In genomic region chrX:118521435-118521834, GRCh38 we compare ENCODE assay signal across 12 cellular contexts. TPM values are rescaled to one million over a fixed set of nuclear protein-coding genes. Genes with fewer than 3 reads are reported as not detected.
DNase-seq lines count a peak whose midpoint lies in the region; ATAC-seq and TF ChIP-seq lines count a peak whose summit lies in the region.
"Had no signal": no experiment of that assay in that cellular context is flagged by ENCODE, and none has a peak within 500 bp of the region (broad histone marks: within the 10 kb centered on the region; RNA-seq: fewer than 3 reads in every experiment).

No MANE protein-coding gene starts in this region.

- no peaks in the 10 kb centered on the region for H3K9me3 Mint-ChIP-seq in CD4-positive, alpha-beta memory T cell

- peaks cover 12% of the 10 kb centered on the region for H3F3A ChIP-seq in SK-N-SH (replicated peaks; ENCODE audit: insufficient read depth)

- peaks cover 43 to 85% (median 62%) of the 10 kb centered on the region in 4 donors for H3K4me1 Mint-ChIP-seq in CD4-positive, alpha-beta memory T cell

- TF ChIP-seq RAD21 in SK-N-SH (IDR thresholded peaks at IDR 0.05; ENCODE audit: low read length): no peak

- H4K20me1 ChIP-seq in SK-N-SH (ENCODE audit: insufficient read depth): no peaks in the 10 kb centered on the region

- H3K27ac ChIP-seq in CD4-positive, alpha-beta memory T cell (ENCODE audit: low read depth, low read length): no peak overlapping the region
- peak overlapping the region; percentile 39 to 98; a peak in 3 of 4 replicates for H3K27ac ChIP-seq in SK-N-SH (ENCODE audit: low read depth in 2 of 2, low read length in 1 of 2)
- H3K27ac ChIP-seq in esophagus squamous epithelium: peak overlapping the region in 3 of 4 donors; percentile 31 to 73 (median 57)
- H3K27ac ChIP-seq: HL-60 had no signal

- peaks cover 0 to 7% of the 10 kb centered on the region in 2 donors for H3K36me3 Mint-ChIP-seq in CD4-positive, alpha-beta memory T cell

- H3K4me3 ChIP-seq in CD4-positive, alpha-beta memory T cell (ENCODE audit: low read length in 2 of 2): no peak overlapping the region
- H3K4me3 ChIP-seq in SK-N-SH (ENCODE audit: low read depth in 2 of 2, low read length in 1 of 2) (no peak overlapping the region), esophagus squamous epithelium (no peak overlapping the region), mucosa of descending colon (no peak overlapping the region)
- H3K4me3 ChIP-seq: tibial nerve had no signal

- DNase-seq in CD4-positive, alpha-beta memory T cell: no peak
- DNase-seq in SK-N-SH: no peak
- DNase-seq in esophagus squamous epithelium (lab: John Stamatoyannopoulos, UW): no peak
- no peak for DNase-seq in sciatic nerve (ENCODE audit: low spot score)
- no peak for DNase-seq in mucosa of descending colon
- DNase-seq in NCI-H510A treated with DMSO at 0.1 percent for 48 hours (lab: John Stamatoyannopoulos, UW): no peak
- DNase-seq: anterior cingulate cortex, NCI-H1048 had no signal

- peak overlapping the region in 5 of 7 donors; percentile 66 to 94 (median 89) for H3K27ac Mint-ChIP-seq in CD4-positive, alpha-beta memory T cell

- CTCF ChIA-PET in CD4-positive, alpha-beta memory T cell (lab: Charles Lee; ENCODE audit: partially characterized antibody): interaction anchor here (1.0 kb wide), 1 partner anchor 20 kb away, joined by 4 read pairs; no protein-coding TSS in a partner anchor
- CTCF ChIA-PET in SK-N-SH (lab: Yijun Ruan, JAX): no interaction called here

- no peak; a peak in 1 of 4 replicates for TF ChIP-seq EP300 in SK-N-SH (IDR thresholded peaks at IDR 0.05; ENCODE audit: borderline replicate concordance in 1 of 2, low read depth in 1 of 2, low read length in 1 of 2)

- no peak overlapping the region for H2AFZ ChIP-seq in SK-N-SH (ENCODE audit: low read depth)

- no peaks in the 10 kb centered on the region for H3K27me3 ChIP-seq in CD4-positive, alpha-beta memory T cell (ENCODE audit: insufficient read depth, low read length)
- H3K27me3 ChIP-seq in SK-N-SH (ENCODE audit: insufficient read depth) (no peaks in the 10 kb centered on the region), esophagus squamous epithelium (no peaks in the 10 kb centered on the region)
- H3K27me3 ChIP-seq: tibial nerve had no signal

- peak overlapping the region; percentile 69; the same call in 1 of the 2 replicates for H3K4me2 ChIP-seq in SK-N-SH

- no peaks in the 10 kb centered on the region for H3K9me3 ChIP-seq in CD4-positive, alpha-beta memory T cell (ENCODE audit: control insufficient read depth in 1 of 2, low read length in 2 of 2)
- H3K9me3 ChIP-seq in SK-N-SH: no peaks in the 10 kb centered on the region
- no peaks in the 10 kb centered on the region for H3K9me3 ChIP-seq in esophagus squamous epithelium
- H3K9me3 ChIP-seq in mucosa of descending colon: no peaks in the 10 kb centered on the region
- H3K9me3 ChIP-seq: tibial nerve had no signal

- H3K79me2 ChIP-seq in SK-N-SH (ENCODE audit: insufficient read depth): peaks cover 8% of the 10 kb centered on the region

- 29% methylated on average over 3 of the region's 3 CpGs for whole genome bisulfite sequencing in SK-N-SH (ENCODE audit: low lambda C conversion rate)
- whole genome bisulfite sequencing in esophagus squamous epithelium, 2 donors: 57 to 65% methylated on average over 3 of the region's 3 CpGs

- H3K36me3 ChIP-seq in CD4-positive, alpha-beta memory T cell (ENCODE audit: insufficient read depth, low read length): no peaks in the 10 kb centered on the region
- H3K36me3 ChIP-seq in SK-N-SH (replicated peaks in 1 of 2; ENCODE audit: control insufficient read depth in 1 of 2, insufficient read depth in 2 of 2, low read length in 1 of 2) (peaks cover 0 to 2% of the 10 kb centered on the region in 2 experiments), esophagus squamous epithelium (no peaks in the 10 kb centered on the region), mucosa of descending colon (ENCODE audit: low read depth) (no peaks in the 10 kb centered on the region)
- H3K36me3 ChIP-seq: tibial nerve had no signal

- intact Hi-C loops in CD4-positive, alpha-beta memory T cell (cut with micrococcal nuclease): loop anchor here (10.0 kb wide), 1 partner anchor 177 kb away; the partner anchor contains the start of gene WDR44
- intact Hi-C loops in esophagus squamous epithelium (cut with DNase I): no loop called here
- intact Hi-C loops in sciatic nerve (cut with DNase I): no loop called here
- intact Hi-C loops in mucosa of descending colon (cut with DNase I, micrococcal nuclease): no loop called here

- H3K9me2 ChIP-seq in SK-N-SH: no peaks in the 10 kb centered on the region

- TF ChIP-seq POLR2A in esophagus squamous epithelium (IDR thresholded peaks at IDR 0.05): no peak

- TF ChIP-seq CTCF in SK-N-SH (IDR thresholded peaks at IDR 0.05) (no peak), esophagus squamous epithelium (IDR thresholded peaks at IDR 0.05) (no peak), mucosa of descending colon (IDR thresholded peaks at IDR 0.05) (no peak)

- H3K9ac ChIP-seq in SK-N-SH: peak overlapping the region; percentile 23; the same call in 1 of the 2 replicates

- POLR2A ChIA-PET in CD4-positive, alpha-beta memory T cell (lab: Charles Lee; ENCODE audit: partially characterized antibody): interaction anchor here (1.0 to 4.7 kb wide), 2 partner anchors 20 to 24 kb away, joined by 3 to 71 read pairs; partner anchors contain the start of gene DOCK11
- POLR2A ChIA-PET in SK-N-SH (lab: Yijun Ruan, JAX): no interaction called here

- H3K27me3 Mint-ChIP-seq in CD4-positive, alpha-beta memory T cell: no peaks in the 10 kb centered on the region

- H3K4me1 ChIP-seq in CD4-positive, alpha-beta memory T cell (ENCODE audit: insufficient read depth, low read length): peaks cover 88% of the 10 kb centered on the region
- peaks cover 0 to 24% of the 10 kb centered on the region in 2 experiments; a peak in 3 of 4 replicates for H3K4me1 ChIP-seq in SK-N-SH (ENCODE audit: control insufficient read depth in 1 of 2, insufficient read depth in 2 of 2, low read depth in 1 of 2, low read length in 1 of 2)
- peaks cover 0 to 36% (median 18%) of the 10 kb centered on the region in 3 donors for H3K4me1 ChIP-seq in esophagus squamous epithelium
- no peaks in the 10 kb centered on the region for H3K4me1 ChIP-seq in mucosa of descending colon (ENCODE audit: low read depth)

- ATAC-seq in sciatic nerve: peak; percentile 60
- no peak for ATAC-seq in mucosa of descending colon
- no peak for ATAC-seq in HG02642 (IDR thresholded peaks at IDR 0.05; ENCODE audit: poor library complexity, unreplicated experiment)
- ATAC-seq in GM18861 (IDR thresholded peaks at IDR 0.05; ENCODE audit: unreplicated experiment): no peak

- H3K4me3 Mint-ChIP-seq in CD4-positive, alpha-beta memory T cell: peak overlapping the region in 2 of 8 donors; percentile 21 to 32

TF ChIP-seq in SK-N-SH, 30 proteins besides CTCF, POLR2A, EP300 and RAD21:
- 0 out of 2 replicates have a peak, but pooled peaks have one; percentile 7 for TF ChIP-seq PBX3 (IDR thresholded peaks at IDR 0.05)
- no peak for TF ChIP-seq NRF1 (IDR thresholded peaks at IDR 0.05; ENCODE audit: low read depth, low read length)

RNA-seq across cellular contexts. Expression of gene DOCK11, which starts 25.8 kb away (rescaled TPM):
- total RNA-seq in CD4-positive, alpha-beta memory T cell: 100 to 1,000 TPM; 110 to 112 TPM
- 10 to 100 TPM; 14.5 to 39.4 TPM for polyA plus RNA-seq in CD4-positive, alpha-beta memory T cell
- 34.8 and 39.3 TPM in 2 replicates for polyA plus RNA-seq in SK-N-SH (2012; rRNA removed)
- 50.5 and 72.0 TPM in 2 replicates for polyA plus RNA-seq in SK-N-SH (2012; cell fraction: cytosol; rRNA removed)
- 24.0 and 47.2 TPM in 2 replicates for polyA plus RNA-seq in SK-N-SH (2012; cell fraction: nucleus; rRNA removed)
- 10 to 100 TPM in 2 of 4 donors, 1 to 10 TPM in 2; 1.1 to 16.4 (median 11.0) TPM for total RNA-seq in esophagus squamous epithelium
- 39.5 TPM for total RNA-seq in sciatic nerve
- total RNA-seq in mucosa of descending colon: 10 to 100 TPM in 1 of 3 donors, 1 to 10 TPM in 2; 4.5 to 31.6 (median 8.4) TPM
